Comparison of ENCODE assay signal across 14 cellular contexts in the genomic region with DNA sequence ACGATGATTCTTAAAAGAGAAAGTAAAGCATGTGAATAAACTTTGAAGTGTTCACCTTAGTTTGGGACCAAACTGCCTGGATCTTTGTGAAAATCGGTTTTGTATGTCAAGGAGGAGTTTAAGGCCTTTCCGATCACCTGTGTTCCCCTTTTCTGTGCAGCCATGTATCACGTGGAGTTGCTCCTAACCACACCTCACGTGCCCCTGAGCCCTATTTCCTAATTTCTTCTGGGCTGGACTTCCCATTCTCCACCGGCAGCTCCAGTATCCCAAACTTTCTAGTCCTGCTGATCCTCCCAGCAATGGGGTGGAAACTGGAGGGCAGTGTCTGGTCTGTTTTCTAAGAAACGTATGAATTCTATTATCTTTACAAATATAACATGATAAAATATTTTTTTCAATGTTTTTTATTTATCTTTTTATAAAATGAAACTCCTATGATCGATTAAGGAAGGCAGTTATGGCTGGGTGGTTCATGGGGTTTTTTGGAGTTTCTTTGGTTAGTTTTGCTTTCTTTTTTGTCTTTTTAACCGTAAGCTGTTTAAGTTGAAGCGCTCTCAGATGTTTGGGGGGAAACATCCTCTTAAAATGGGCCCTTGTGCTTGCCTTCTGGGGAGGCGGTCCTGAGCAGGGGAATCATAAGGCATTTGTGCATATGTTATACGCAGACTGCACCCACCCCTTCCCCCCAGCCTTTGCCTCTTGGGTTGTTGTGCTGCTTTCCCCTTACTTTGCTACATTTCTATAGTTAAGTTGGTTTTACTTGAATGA. TPM values are rescaled to one million over a fixed set of nuclear protein-coding genes. Genes with fewer than 3 reads are reported as not detected.
A peak's percentile ranks its signal among the peaks of the same experiment; 100 is the strongest.
DNase-seq lines count a peak whose midpoint lies in the region; ATAC-seq and TF ChIP-seq lines count a peak whose summit lies in the region.
"Had no signal": no experiment of that assay in that cellular context is flagged by ENCODE, and none has a peak within 500 bp of the region (broad histone marks: within the 10 kb centered on the region; RNA-seq: fewer than 3 reads in every experiment).

No MANE protein-coding gene starts in this region.

- DNase-seq in activated CD4-positive, alpha-beta T cell treated with anti-CD3 and anti-CD28 coated beads, Interleukin-2, amount 10 ng/mL, durations not matched to agents 7 days and 5 days: no peak
- DNase-seq in activated CD4-positive, alpha-beta T cell treated with anti-CD3 and anti-CD28 coated beads for 1 hour: no peak
- DNase-seq in NCI-H1930 (lab: John Stamatoyannopoulos, UW) (no peak), kidney glomerular epithelial cell (lab: John Stamatoyannopoulos, UW) (no peak), GM13977 (ENCODE audit: low spot score) (no peak)
- DNase-seq: body of pancreas, erythroblast, GDM1, NCI-H187 treated with DMSO at 0.1 percent for 48 hours, OCI-M1 had no signal

- H3K27me3 Mint-ChIP-seq in activated CD4-positive, alpha-beta T cell treated with anti-CD3 and anti-CD28 coated beads, Interleukin-2, amount 10 ng/mL, durations not matched to agents 7 days and 5 days: no peaks in the 10 kb centered on the region
- H3K27me3 Mint-ChIP-seq in activated naive CD4-positive, alpha-beta T cell treated with anti-CD3 and anti-CD28 coated beads, Interleukin-2, amount 50 U/mL, for 24 hours: no peaks in the 10 kb centered on the region
- H3K27me3 Mint-ChIP-seq in stimulated activated memory B cell treated with anti-CD40 and anti-IgM and Interleukin-4, amounts not matched to agents 10 μg/mL and 1 μg/mL and 100 μg/mL, for 72 hours: no peaks in the 10 kb centered on the region

- H3K4me1 Mint-ChIP-seq in activated CD4-positive, alpha-beta T cell treated with anti-CD3 and anti-CD28 coated beads, Interleukin-2, amount 10 ng/mL, durations not matched to agents 7 days and 5 days: peaks cover 10% of the 10 kb centered on the region
- H3K4me1 Mint-ChIP-seq in activated naive CD4-positive, alpha-beta T cell treated with anti-CD3 and anti-CD28 coated beads, Interleukin-2, amount 50 U/mL, for 24 hours: no peaks in the 10 kb centered on the region
- no peaks in the 10 kb centered on the region for H3K4me1 Mint-ChIP-seq in stimulated activated memory B cell treated with anti-CD40 and anti-IgM and Interleukin-4, amounts not matched to agents 10 μg/mL and 1 μg/mL and 100 μg/mL, for 72 hours

- H3K4me3 Mint-ChIP-seq in activated CD4-positive, alpha-beta T cell treated with anti-CD3 and anti-CD28 coated beads, Interleukin-2, amount 10 ng/mL, durations not matched to agents 7 days and 5 days: peak overlapping the region; percentile 66
- no peak overlapping the region for H3K4me3 Mint-ChIP-seq in activated naive CD4-positive, alpha-beta T cell treated with anti-CD3 and anti-CD28 coated beads, Interleukin-2, amount 50 U/mL, for 24 hours
- peak overlapping the region; percentile 47 for H3K4me3 Mint-ChIP-seq in stimulated activated memory B cell treated with anti-CD40 and anti-IgM and Interleukin-4, amounts not matched to agents 10 μg/mL and 1 μg/mL and 100 μg/mL, for 72 hours

- in situ Hi-C loops in GM13977 (cut with MboI; ENCODE audit: low pct_unique_long_range_greater_than_20kb, low sequenced_read_pairs, unreplicated experiment): no loop called here

- ATAC-seq in HG03095 (IDR thresholded peaks at IDR 0.05; ENCODE audit: unreplicated experiment): peak; percentile 56
- ATAC-seq in stimulated activated memory B cell treated with anti-CD40 and anti-IgM and Interleukin-4, amounts not matched to agents 10 μg/mL and 1 μg/mL and 100 μg/mL, for 72 hours: no peak
- ATAC-seq: body of pancreas; naive thymus-derived CD8-positive, alpha-beta T cell had no signal

- H3K9me3 Mint-ChIP-seq in activated CD4-positive, alpha-beta T cell treated with anti-CD3 and anti-CD28 coated beads, Interleukin-2, amount 10 ng/mL, durations not matched to agents 7 days and 5 days: peaks cover 23% of the 10 kb centered on the region
- H3K9me3 Mint-ChIP-seq in activated naive CD4-positive, alpha-beta T cell treated with anti-CD3 and anti-CD28 coated beads, Interleukin-2, amount 50 U/mL, for 24 hours: peaks cover 13% of the 10 kb centered on the region
- peaks cover 18% of the 10 kb centered on the region for H3K9me3 Mint-ChIP-seq in stimulated activated memory B cell treated with anti-CD40 and anti-IgM and Interleukin-4, amounts not matched to agents 10 μg/mL and 1 μg/mL and 100 μg/mL, for 72 hours

- peaks cover 4% of the 10 kb centered on the region for H3K36me3 Mint-ChIP-seq in activated CD4-positive, alpha-beta T cell treated with anti-CD3 and anti-CD28 coated beads, Interleukin-2, amount 10 ng/mL, durations not matched to agents 7 days and 5 days (ENCODE audit: low read depth)
- peaks cover 2% of the 10 kb centered on the region for H3K36me3 Mint-ChIP-seq in activated naive CD4-positive, alpha-beta T cell treated with anti-CD3 and anti-CD28 coated beads, Interleukin-2, amount 50 U/mL, for 24 hours
- H3K36me3 Mint-ChIP-seq in stimulated activated memory B cell treated with anti-CD40 and anti-IgM and Interleukin-4, amounts not matched to agents 10 μg/mL and 1 μg/mL and 100 μg/mL, for 72 hours: peaks cover 12% of the 10 kb centered on the region

- TF ChIP-seq CTCF in GM13977 (IDR thresholded peaks at IDR 0.05; ENCODE audit: extremely low read depth, insufficient read depth, missing control alignments): no peak

- peak overlapping the region; percentile 86 for H3K27ac Mint-ChIP-seq in activated CD4-positive, alpha-beta T cell treated with anti-CD3 and anti-CD28 coated beads, Interleukin-2, amount 10 ng/mL, durations not matched to agents 7 days and 5 days
- H3K27ac Mint-ChIP-seq in activated naive CD4-positive, alpha-beta T cell treated with anti-CD3 and anti-CD28 coated beads, Interleukin-2, amount 50 U/mL, for 24 hours: peak overlapping the region; percentile 18
- peak overlapping the region; percentile 62 for H3K27ac Mint-ChIP-seq in stimulated activated memory B cell treated with anti-CD40 and anti-IgM and Interleukin-4, amounts not matched to agents 10 μg/mL and 1 μg/mL and 100 μg/mL, for 72 hours

- CTCF ChIA-PET in activated CD4-positive, alpha-beta T cell treated with anti-CD3 and anti-CD28 coated beads, Interleukin-2, amount 10 ng/mL, durations not matched to agents 7 days and 5 days (lab: Charles Lee): no interaction called here

- POLR2A ChIA-PET in activated CD4-positive, alpha-beta T cell treated with anti-CD3 and anti-CD28 coated beads, Interleukin-2, amount 10 ng/mL, durations not matched to agents 7 days and 5 days (lab: Charles Lee): interaction anchor here (0.6 kb wide), 1 partner anchor 264 kb away, joined by 3 read pairs; no protein-coding TSS in a partner anchor

RNA-seq across cellular contexts. Expression of a gene that starts 43.6 kb away (rescaled TPM):
- under 1 TPM; 0.27 to 0.77 TPM for total RNA-seq in activated CD4-positive, alpha-beta T cell treated with anti-CD3 and anti-CD28 coated beads, Interleukin-2, amount 10 ng/mL, durations not matched to agents 7 days and 5 days

RNA-seq across cellular contexts. Expression of a gene that starts 50.9 kb away (rescaled TPM):
- total RNA-seq in activated CD4-positive, alpha-beta T cell treated with anti-CD3 and anti-CD28 coated beads, Interleukin-2, amount 10 ng/mL, durations not matched to agents 7 days and 5 days: 10 to 100 TPM; 30.9 to 32.9 TPM

Comparison
In these comparisons a context has a peak if more than half of its experiments do, and no peak if none do; other contexts are left out.
1. H3K27ac Mint-ChIP-seq: peak in every context shown above with its lines; median percentile 86 in activated CD4-positive, alpha-beta T cell treated with anti-CD3 and anti-CD28 coated beads, Interleukin-2, amount 10 ng/mL, durations not matched to agents 7 days and 5 days; 62 in stimulated activated memory B cell treated with anti-CD40 and anti-IgM and Interleukin-4, amounts not matched to agents 10 μg/mL and 1 μg/mL and 100 μg/mL, for 72 hours; 18 in activated naive CD4-positive, alpha-beta T cell treated with anti-CD3 and anti-CD28 coated beads, Interleukin-2, amount 50 U/mL, for 24 hours.